In genomic region chr16:69880640-69881133, GRCh38 we compare ENCODE assay signal across 17 cellular contexts.
DNase-seq lines count a peak whose midpoint lies in the region; ATAC-seq and TF ChIP-seq lines count a peak whose summit lies in the region.
"Had no signal": no experiment of that assay in that cellular context is flagged by ENCODE, and none has a peak within 500 bp of the region (broad histone marks: within the 10 kb centered on the region; RNA-seq: fewer than 3 reads in every experiment).

No MANE protein-coding gene starts in this region.

- no peak for ATAC-seq in WTC11
- peak in 3 of 4 donors; percentile 27 to 64 (median 58) for ATAC-seq in psoas muscle
- ATAC-seq: HCT116; stimulated activated effector memory CD8-positive, alpha-beta T cell treated with anti-CD3 and anti-CD28 coated beads, Interleukin-12 subunit alpha, Interleukin-12 subunit beta, amount 100 ng/mL, for 72 hours had no signal

- H3K27ac ChIP-seq in psoas muscle = no peak overlapping the region
- H3K27ac ChIP-seq: uterus, VCaP had no signal

- no peaks in the 10 kb centered on the region for H3K27me3 Mint-ChIP-seq in WTC11 (ENCODE audit: low read depth)

- no peaks in the 10 kb centered on the region for H3K4me1 Mint-ChIP-seq in WTC11
- H3K4me1 Mint-ChIP-seq: stimulated activated effector memory CD8-positive, alpha-beta T cell treated with anti-CD3 and anti-CD28 coated beads, Interleukin-12 subunit alpha, Interleukin-12 subunit beta, amount 100 ng/mL, for 72 hours had no signal

- H3K4me3 ChIP-seq in fibroblast of mammary gland (ENCODE audit: control insufficient read depth, low read depth, low read length) (no peak overlapping the region), psoas muscle (no peak overlapping the region), HAP-1 (no peak overlapping the region)
- H3K4me3 ChIP-seq: uterus had no signal

- intact Hi-C loops in psoas muscle (cut with DNase I) = no loop called here

- H3K27me3 ChIP-seq in psoas muscle (ENCODE audit: insufficient read depth in 3 of 3, low read length in 2 of 3) (no peaks in the 10 kb centered on the region), HAP-1 (ENCODE audit: low read depth) (no peaks in the 10 kb centered on the region)
- H3K27me3 ChIP-seq: uterus had no signal

- peak overlapping the region; percentile 0; the same call in 1 of the 2 replicates for H3K27ac Mint-ChIP-seq in WTC11
- H3K27ac Mint-ChIP-seq: stimulated activated effector memory CD8-positive, alpha-beta T cell treated with anti-CD3 and anti-CD28 coated beads, Interleukin-12 subunit alpha, Interleukin-12 subunit beta, amount 100 ng/mL, for 72 hours had no signal

- H3K4me1 ChIP-seq in psoas muscle (no peaks in the 10 kb centered on the region), HAP-1 (no peaks in the 10 kb centered on the region)
- H3K4me1 ChIP-seq: uterus had no signal

- no peak overlapping the region for H3K4me3 Mint-ChIP-seq in WTC11
- H3K4me3 Mint-ChIP-seq: stimulated activated effector memory CD8-positive, alpha-beta T cell treated with anti-CD3 and anti-CD28 coated beads, Interleukin-12 subunit alpha, Interleukin-12 subunit beta, amount 100 ng/mL, for 72 hours had no signal

- peaks cover 14% of the 10 kb centered on the region for H3K9me3 Mint-ChIP-seq in WTC11
- H3K9me3 Mint-ChIP-seq: stimulated activated effector memory CD8-positive, alpha-beta T cell treated with anti-CD3 and anti-CD28 coated beads, Interleukin-12 subunit alpha, Interleukin-12 subunit beta, amount 100 ng/mL, for 72 hours had no signal

- WGBS in psoas muscle, 3 donors = 56 to 77% (median 56%) methylated on average over 10 of the region's 10 CpGs

- DNase-seq in Ammon's horn (ENCODE audit: low spot score) (peak; percentile 76), WTC11 (ENCODE audit: low spot score) (no peak), fibroblast of mammary gland (ENCODE audit: low read depth) (peak; percentile 52), psoas muscle (no peak), GF-D8 (lab: John Stamatoyannopoulos, UW) (no peak), RKO (ENCODE audit: low spot score) (no peak), HAP-1 (ENCODE audit: low spot score in 2 of 2) (no peak)
- no peak for DNase-seq in stimulated activated CD4-positive, alpha-beta T cell treated with anti-CD3 and anti-CD28 coated beads, Interleukin-4, amount 100 ng/mL, for 1 hour
- DNase-seq: activated naive CD4-positive, alpha-beta T cell; islet precursor cell; MM.1S; NCI-H2029 treated with DMSO at 0.1 percent for 48 hours; NCI-H774; uterus had no signal

- in situ Hi-C loops in HAP-1 (cut with MboI; ENCODE audit: low sequenced_read_pairs) = no loop called here

- H3K9me3 ChIP-seq in psoas muscle (peaks cover 9% of the 10 kb centered on the region), HAP-1 (0 out of 2 replicates have a peak, but pooled peaks cover 2% of the 10 kb centered on the region)

- CTCF ChIA-PET in WTC11 (lab: Charles Lee) = interaction anchor here (1.4 kb wide), 1 partner anchor 50 kb away, joined by 5 read pairs; no protein-coding TSS in a partner anchor

- H3K36me3 ChIP-seq in psoas muscle (ENCODE audit: insufficient read depth in 1 of 2, low read depth in 1 of 2) = peaks cover 0 to 20% of the 10 kb centered on the region in 2 donors
- H3K36me3 ChIP-seq in HAP-1 (replicated peaks) = peaks cover 7% of the 10 kb centered on the region; the same call in 1 of the 2 replicates
- H3K36me3 ChIP-seq: uterus had no signal

- POLR2A ChIA-PET in WTC11 (lab: Charles Lee) = no interaction called here

- H3K36me3 Mint-ChIP-seq in WTC11 = peaks cover 23% of the 10 kb centered on the region

- TF ChIP-seq CTCF in WTC11 (IDR thresholded peaks at IDR 0.05) (no peak), fibroblast of mammary gland (conservative IDR thresholded peaks at IDR 0.05; ENCODE audit: control insufficient read depth, insufficient read depth, low read depth, low read length) (no peak), psoas muscle (IDR thresholded peaks at IDR 0.05) (no peak)

TF ChIP-seq in WTC11, 78 proteins besides CTCF, POLR2A, EP300 and RAD21:
- TF ChIP-seq ZNF671 (CRISPR knock-in tag; IDR thresholded peaks at IDR 0.05) (no peak), JAZF1 (CRISPR knock-in tag; IDR thresholded peaks at IDR 0.05) (no peak), CREB1 (CRISPR knock-in tag; IDR thresholded peaks at IDR 0.05) (no peak), ZNF263 (CRISPR knock-in tag; IDR thresholded peaks at IDR 0.05; ENCODE audit: low read depth) (no peak), OVOL2 (CRISPR knock-in tag; IDR thresholded peaks at IDR 0.05; ENCODE audit: borderline replicate concordance) (no peak), ZNF138 (CRISPR knock-in tag; conservative IDR thresholded peaks at IDR 0.05) (no peak), USF1 (CRISPR knock-in tag; IDR thresholded peaks at IDR 0.05) (no peak), SOX15 (CRISPR knock-in tag; IDR thresholded peaks at IDR 0.05) (no peak), ETV6 (CRISPR knock-in tag; IDR thresholded peaks at IDR 0.05) (no peak), ATF6 (CRISPR knock-in tag; IDR thresholded peaks at IDR 0.05) (no peak), NFYB (CRISPR knock-in tag; conservative IDR thresholded peaks at IDR 0.05; ENCODE audit: low read depth) (no peak), ELF4 (CRISPR knock-in tag; IDR thresholded peaks at IDR 0.05; ENCODE audit: low read depth) (no peak), ZNF425 (CRISPR knock-in tag; conservative IDR thresholded peaks at IDR 0.05) (no peak)
- TF ChIP-seq, protein P1, sequence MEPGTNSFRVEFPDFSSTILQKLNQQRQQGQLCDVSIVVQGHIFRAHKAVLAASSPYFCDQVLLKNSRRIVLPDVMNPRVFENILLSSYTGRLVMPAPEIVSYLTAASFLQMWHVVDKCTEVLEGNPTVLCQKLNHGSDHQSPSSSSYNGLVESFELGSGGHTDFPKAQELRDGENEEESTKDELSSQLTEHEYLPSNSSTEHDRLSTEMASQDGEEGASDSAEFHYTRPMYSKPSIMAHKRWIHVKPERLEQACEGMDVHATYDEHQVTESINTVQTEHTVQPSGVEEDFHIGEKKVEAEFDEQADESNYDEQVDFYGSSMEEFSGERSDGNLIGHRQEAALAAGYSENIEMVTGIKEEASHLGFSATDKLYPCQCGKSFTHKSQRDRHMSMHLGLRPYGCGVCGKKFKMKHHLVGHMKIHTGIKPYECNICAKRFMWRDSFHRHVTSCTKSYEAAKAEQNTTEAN (CRISPR knock-in tag; IDR thresholded peaks at IDR 0.05) = no peak
- TF ChIP-seq, protein P2, sequence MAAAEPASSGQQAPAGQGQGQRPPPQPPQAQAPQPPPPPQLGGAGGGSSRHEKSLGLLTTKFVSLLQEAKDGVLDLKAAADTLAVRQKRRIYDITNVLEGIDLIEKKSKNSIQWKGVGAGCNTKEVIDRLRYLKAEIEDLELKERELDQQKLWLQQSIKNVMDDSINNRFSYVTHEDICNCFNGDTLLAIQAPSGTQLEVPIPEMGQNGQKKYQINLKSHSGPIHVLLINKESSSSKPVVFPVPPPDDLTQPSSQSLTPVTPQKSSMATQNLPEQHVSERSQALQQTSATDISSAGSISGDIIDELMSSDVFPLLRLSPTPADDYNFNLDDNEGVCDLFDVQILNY (CRISPR knock-in tag; IDR thresholded peaks at IDR 0.05) = no peak

Comparison
In these comparisons a context has a peak if more than half of its experiments do, and no peak if none do; other contexts are left out.
1. DNase-seq: peak in Ammon's horn (single experiment) and fibroblast of mammary gland (single experiment); none in WTC11 (single experiment), psoas muscle (0 of 2), GF-D8 (single experiment), RKO (single experiment), stimulated activated CD4-positive, alpha-beta T cell treated with anti-CD3 and anti-CD28 coated beads, Interleukin-4, amount 100 ng/mL, for 1 hour (single experiment) and HAP-1 (0 of 2).